In the genomic region with DNA sequence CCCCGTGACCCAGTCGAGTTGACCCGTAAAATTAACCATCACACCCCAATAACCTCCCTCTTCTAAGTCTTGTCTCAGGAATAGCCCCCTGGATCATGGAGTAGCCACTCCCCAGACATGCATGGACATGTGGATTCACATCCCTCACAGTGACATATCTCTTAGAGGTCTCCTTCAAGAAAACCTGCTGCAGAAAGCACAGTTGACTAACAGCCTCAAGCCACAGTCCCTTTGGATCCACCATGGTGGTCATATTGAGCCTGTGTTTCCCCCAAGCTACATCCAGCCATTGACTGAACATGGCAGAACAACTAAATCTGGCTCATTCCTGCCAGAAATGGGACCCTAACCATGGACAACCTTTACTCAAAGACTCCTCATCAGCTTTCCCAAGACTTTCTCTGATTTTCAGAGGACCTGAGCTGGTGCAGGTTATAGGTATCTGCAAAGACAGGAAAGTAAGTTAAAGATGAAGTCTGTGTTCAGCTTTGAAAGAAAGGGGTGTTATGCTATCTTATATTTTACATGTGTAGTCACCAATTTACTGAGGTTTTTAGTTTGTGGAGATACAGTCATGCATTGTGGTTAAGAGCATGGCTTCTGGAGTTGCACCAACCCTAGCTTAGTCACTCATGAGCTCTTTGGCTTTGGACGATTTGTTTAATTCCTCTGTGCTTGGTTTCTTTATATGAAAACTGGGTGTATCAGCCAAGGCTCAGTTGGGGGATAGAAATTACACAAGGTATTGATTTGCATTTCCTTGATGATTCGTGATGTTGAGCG, we compare ENCODE assay signal across 12 cellular contexts.
DNase-seq lines count a peak whose midpoint lies in the region; ATAC-seq, FAIRE-seq and TF ChIP-seq lines count a peak whose summit lies in the region.
"Had no signal": no experiment of that assay in that cellular context is flagged by ENCODE, and none has a peak within 500 bp of the region (broad histone marks: within the 10 kb centered on the region; RNA-seq: fewer than 3 reads in every experiment).

No MANE protein-coding gene starts in this region.

- peaks cover 13% of the 10 kb centered on the region for H3K4me1 ChIP-seq in astrocyte (ENCODE audit: insufficient read depth, low read length)

- peaks cover 6% of the 10 kb centered on the region for H3K9me3 Mint-ChIP-seq in astrocyte (ENCODE audit: unreplicated experiment)

- peaks cover 44% of the 10 kb centered on the region for H3K27me3 ChIP-seq in astrocyte (ENCODE audit: insufficient read depth, low read length)
- H3K27me3 ChIP-seq in WERI-Rb-1 (ENCODE audit: insufficient read depth, low read depth, severe bottlenecking): peaks cover 79% of the 10 kb centered on the region

- peaks cover 4% of the 10 kb centered on the region for H4K20me1 ChIP-seq in astrocyte (ENCODE audit: insufficient read depth, low read length)

- no peak for ATAC-seq in HG03159 (IDR thresholded peaks at IDR 0.05; ENCODE audit: unreplicated experiment)
- no peak for ATAC-seq in GM18870 (IDR thresholded peaks at IDR 0.05; ENCODE audit: unreplicated experiment)
- ATAC-seq: activated CD8-positive, alpha-beta memory T cell treated with anti-CD3 and anti-CD28 coated beads, Interleukin-2, amount 10 ng/mL, durations not matched to agents 7 days and 5 days had no signal

- H2AFZ ChIP-seq in astrocyte (ENCODE audit: low read depth, low read length): no peak overlapping the region

- H3K36me3 ChIP-seq in astrocyte (ENCODE audit: insufficient read depth, low read length): no peaks in the 10 kb centered on the region
- H3K36me3 ChIP-seq in WERI-Rb-1: no peaks in the 10 kb centered on the region

- H3K4me3 ChIP-seq in AG10803 (ENCODE audit: low read length): no peak overlapping the region
- no peak overlapping the region for H3K4me3 ChIP-seq in astrocyte (ENCODE audit: insufficient read depth, low read depth, low read length)
- no peak overlapping the region for H3K4me3 ChIP-seq in WERI-Rb-1 (ENCODE audit: low read depth, low read length)

- H3K4me2 ChIP-seq in astrocyte (ENCODE audit: low read length): peak overlapping the region; percentile 43

- no peaks in the 10 kb centered on the region for H3K36me3 Mint-ChIP-seq in astrocyte (ENCODE audit: low read depth, unreplicated experiment)
- H3K36me3 Mint-ChIP-seq: activated CD8-positive, alpha-beta memory T cell treated with anti-CD3 and anti-CD28 coated beads, Interleukin-2, amount 10 ng/mL, durations not matched to agents 7 days and 5 days had no signal

- no peak overlapping the region for H3K27ac Mint-ChIP-seq in astrocyte (ENCODE audit: unreplicated experiment)
- H3K27ac Mint-ChIP-seq: activated CD8-positive, alpha-beta memory T cell treated with anti-CD3 and anti-CD28 coated beads, Interleukin-2, amount 10 ng/mL, durations not matched to agents 7 days and 5 days; T-helper 1 cell treated with Interleukin-12 subunit alpha and Interleukin-12 subunit beta and Interleukin-4 antibody, amounts not matched to agents 30 μg/mL and 1 μg/mL, for 36 hours had no signal

- H3K27ac ChIP-seq in astrocyte (ENCODE audit: low read depth, low read length) (no peak overlapping the region), WERI-Rb-1 (no peak overlapping the region)

- H3K4me3 Mint-ChIP-seq in astrocyte (ENCODE audit: unreplicated experiment): no peak overlapping the region
- H3K4me3 Mint-ChIP-seq: activated CD8-positive, alpha-beta memory T cell treated with anti-CD3 and anti-CD28 coated beads, Interleukin-2, amount 10 ng/mL, durations not matched to agents 7 days and 5 days; T-helper 1 cell treated with Interleukin-12 subunit alpha and Interleukin-12 subunit beta and Interleukin-4 antibody, amounts not matched to agents 30 μg/mL and 1 μg/mL, for 36 hours had no signal

- no peak overlapping the region for H3K9ac ChIP-seq in astrocyte (ENCODE audit: low read length)

- TF ChIP-seq CTCF in AG10803 (conservative IDR thresholded peaks at IDR 0.05; ENCODE audit: low read length): no peak
- no peak for TF ChIP-seq CTCF in astrocyte (IDR thresholded peaks at IDR 0.05; ENCODE audit: insufficient read depth, low read depth, low read length)
- TF ChIP-seq CTCF in WERI-Rb-1 (IDR thresholded peaks at IDR 0.05; ENCODE audit: low read depth, low read length): no peak

- H3K9me3 ChIP-seq in astrocyte (ENCODE audit: insufficient read depth, low read depth, low read length): no peaks in the 10 kb centered on the region
- H3K9me3 ChIP-seq in WERI-Rb-1 (ENCODE audit: severe bottlenecking): no peaks in the 10 kb centered on the region

- no peaks in the 10 kb centered on the region for H3K79me2 ChIP-seq in astrocyte (ENCODE audit: insufficient read depth, low read length)

- H3K27me3 Mint-ChIP-seq in astrocyte (ENCODE audit: low read depth, unreplicated experiment): peaks cover 32% of the 10 kb centered on the region

- FAIRE-seq in astrocyte (lab: Jason Lieb, UNC): peak; percentile 94

- DNase-seq in AG10803 (ENCODE audit: low read depth) (peak; percentile 72), LHCN-M2 (ENCODE audit: low read depth) (peak; percentile 82), astrocyte (ENCODE audit: low read depth) (peak; percentile 95), kidney glomerular epithelial cell (lab: John Stamatoyannopoulos, UW) (peak; percentile 25), WERI-Rb-1 (no peak)
- DNase-seq in activated CD4-positive, CD25-positive, alpha-beta regulatory T cell treated with anti-CD3 and anti-CD28 coated beads, Interleukin-2, amount 50 U/mL, for 72 hours: no peak
- DNase-seq: activated CD8-positive, alpha-beta memory T cell treated with anti-CD3 and anti-CD28 coated beads, Interleukin-2, amount 10 ng/mL, durations not matched to agents 7 days and 5 days; H7; NCI-H524 had no signal

- H3K4me1 Mint-ChIP-seq in astrocyte (ENCODE audit: low read depth, unreplicated experiment): peaks cover 4% of the 10 kb centered on the region

Comparison
In these comparisons a context has a peak if more than half of its experiments do, and no peak if none do; other contexts are left out.
1. DNase-seq: peak in AG10803 (single experiment), LHCN-M2 (single experiment), astrocyte (single experiment) and kidney glomerular epithelial cell (single experiment); none in activated CD4-positive, CD25-positive, alpha-beta regulatory T cell treated with anti-CD3 and anti-CD28 coated beads, Interleukin-2, amount 50 U/mL, for 72 hours (single experiment) and WERI-Rb-1 (single experiment).